Comparison of ENCODE assay signal across 10 cellular contexts in genomic region chr17:35315283-35315682, GRCh38. TPM values are rescaled to one million over a fixed set of nuclear protein-coding genes. Genes with fewer than 3 reads are reported as not detected.
DNase-seq lines count a peak whose midpoint lies in the region; ATAC-seq and TF ChIP-seq lines count a peak whose summit lies in the region.
"Had no signal": no experiment of that assay in that cellular context is flagged by ENCODE, and none has a peak within 500 bp of the region (broad histone marks: within the 10 kb centered on the region; RNA-seq: fewer than 3 reads in every experiment).

No MANE protein-coding gene starts in this region.

- no peaks in the 10 kb centered on the region for H3K27me3 ChIP-seq in upper lobe of right lung

- peaks cover 22% of the 10 kb centered on the region for H3K4me1 Mint-ChIP-seq in nephron

- H3K9me3 Mint-ChIP-seq in nephron, result no peaks in the 10 kb centered on the region

- H3K27ac ChIP-seq in upper lobe of right lung, result no peak overlapping the region

- no peaks in the 10 kb centered on the region for H3K9me3 ChIP-seq in upper lobe of right lung

- H3K36me3 Mint-ChIP-seq in nephron (ENCODE audit: low read depth), result no peaks in the 10 kb centered on the region

- H3K4me3 ChIP-seq in LNCaP clone FGC (ENCODE audit: low read depth, low read length), result no peak overlapping the region
- no peak overlapping the region for H3K4me3 ChIP-seq in upper lobe of right lung

- peak overlapping the region in 1 of 3 experiments; percentile 11 for H3K4me3 Mint-ChIP-seq in nephron
- H3K4me3 Mint-ChIP-seq: activated CD4-positive, alpha-beta memory T cell treated with anti-CD3 and anti-CD28 coated beads for 36 hours had no signal

- intact Hi-C loops in upper lobe of right lung (cut with DNase I), result no loop called here

- TF ChIP-seq CTCF in AG09319 (IDR thresholded peaks at IDR 0.05; ENCODE audit: low read depth, low read length) (no peak), LNCaP clone FGC (IDR thresholded peaks at IDR 0.05; ENCODE audit: control insufficient read depth, extremely low read depth, insufficient read depth) (no peak), nephron (IDR thresholded peaks at IDR 0.05; ENCODE audit: unreplicated experiment in 3 of 3) (no peak), upper lobe of right lung (IDR thresholded peaks at IDR 0.05) (no peak)

- H3K27me3 Mint-ChIP-seq in nephron (ENCODE audit: low read depth), result peaks cover 18% of the 10 kb centered on the region
- H3K27me3 Mint-ChIP-seq: activated CD4-positive, alpha-beta memory T cell treated with anti-CD3 and anti-CD28 coated beads for 36 hours had no signal

- peak overlapping the region in 2 of 3 experiments; percentile 51 to 90 for H3K27ac Mint-ChIP-seq in nephron
- H3K27ac Mint-ChIP-seq: activated CD4-positive, alpha-beta memory T cell treated with anti-CD3 and anti-CD28 coated beads for 36 hours had no signal

- peak; percentile 88 for DNase-seq in AG09319 (ENCODE audit: extremely low read depth, low read depth)
- peak; percentile 51 for DNase-seq in LNCaP clone FGC (ENCODE audit: low read depth)
- DNase-seq in dermis blood vessel endothelial cell, result peak; percentile 66
- no peak for DNase-seq in NCI-H1694 (lab: John Stamatoyannopoulos, UW)
- DNase-seq in SKM-1 (lab: John Stamatoyannopoulos, UW; ENCODE audit: unreplicated experiment), result no peak
- DNase-seq in upper lobe of right lung, result no peak
- DNase-seq: activated CD4-positive, alpha-beta memory T cell treated with anti-CD3 and anti-CD28 coated beads for 36 hours; NCI-H1417 treated with DMSO at 0.1 percent for 48 hours had no signal

- H3K36me3 ChIP-seq in upper lobe of right lung, result no peaks in the 10 kb centered on the region

- ATAC-seq in GM21619 (IDR thresholded peaks at IDR 0.05; ENCODE audit: unreplicated experiment), result no peak
- no peak for ATAC-seq in upper lobe of right lung

- H3K4me1 ChIP-seq in upper lobe of right lung, result peaks cover 37% of the 10 kb centered on the region

RNA-seq across cellular contexts. Expression of gene SLFN11, which starts 58.1 kb away (rescaled TPM):
- total RNA-seq in dermis blood vessel endothelial cell, result 83.3 and 103 TPM in 2 replicates
- 75.7 TPM for total RNA-seq in upper lobe of right lung

Comparison
In these comparisons a context has a peak if more than half of its experiments do, and no peak if none do; other contexts are left out.
1. DNase-seq: peak in AG09319 (single experiment), LNCaP clone FGC (single experiment) and dermis blood vessel endothelial cell (single experiment); none in NCI-H1694 (single experiment), SKM-1 (single experiment) and upper lobe of right lung (single experiment).